8 cellular contexts compared by ENCODE assay signal in the genomic region with DNA sequence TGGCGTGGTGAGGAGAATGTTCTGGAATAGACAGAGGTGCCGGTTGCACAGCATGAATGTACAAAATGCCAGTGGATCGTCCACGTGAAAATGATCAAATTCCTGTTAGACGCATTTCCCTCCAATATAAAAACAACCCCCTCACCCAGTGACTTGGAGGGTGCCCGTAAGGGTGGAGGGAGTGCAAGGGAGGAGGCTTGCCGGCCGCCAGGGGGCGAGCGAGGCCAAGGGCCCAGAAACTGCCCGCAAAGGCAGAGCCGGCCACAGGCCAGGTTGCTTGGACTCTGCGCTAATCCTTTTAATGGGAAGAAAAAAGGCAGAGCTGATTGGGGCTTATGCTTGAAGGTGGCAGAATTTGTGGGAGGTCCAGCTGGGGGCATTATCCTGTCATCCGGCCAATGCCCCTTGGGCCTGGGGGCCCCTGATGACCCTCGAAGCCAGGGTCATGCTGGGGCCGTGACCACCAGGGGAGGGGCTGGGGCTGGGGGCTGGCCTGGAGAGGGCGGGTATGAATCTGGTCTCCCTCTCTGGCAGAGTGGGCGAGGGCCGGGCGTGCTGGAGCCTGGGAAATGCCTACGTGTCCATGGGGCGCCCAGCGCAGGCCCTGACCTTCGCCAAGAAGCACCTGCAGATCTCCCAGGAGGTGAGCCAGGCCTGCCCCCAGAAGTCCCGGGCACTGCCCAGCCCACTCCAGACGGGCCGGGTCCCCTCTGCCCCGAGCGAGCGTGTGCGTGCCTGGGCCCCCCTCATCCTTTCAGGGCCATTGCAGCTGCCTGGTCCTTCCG. TPM values are rescaled to one million over a fixed set of nuclear protein-coding genes. Genes with fewer than 3 reads are reported as not detected.
DNase-seq lines count a peak whose midpoint lies in the region; TF ChIP-seq lines count a peak whose summit lies in the region.

No MANE protein-coding gene starts in this region.

- no peak overlapping the region for H2AFZ ChIP-seq in Loucy (ENCODE audit: low read length)

- H3K9ac ChIP-seq in Loucy (ENCODE audit: low read depth, low read length, poor library complexity, severe bottlenecking), result no peak overlapping the region

- H3K9me2 ChIP-seq in Loucy (replicated peaks; ENCODE audit: low read depth, low read length), result no peaks in the 10 kb centered on the region

- H3K4me1 Mint-ChIP-seq in activated CD4-positive, alpha-beta memory T cell treated with anti-CD3 and anti-CD28 coated beads for 36 hours (ENCODE audit: low read depth), result no peaks in the 10 kb centered on the region
- H3K4me1 Mint-ChIP-seq in glutamatergic neuron (ENCODE audit: low read depth, unreplicated experiment), result no peaks in the 10 kb centered on the region

- no peaks in the 10 kb centered on the region for H3K36me3 ChIP-seq in Loucy (ENCODE audit: insufficient read depth, low read length)

- no peak overlapping the region for H3K4me3 Mint-ChIP-seq in activated CD4-positive, alpha-beta memory T cell treated with anti-CD3 and anti-CD28 coated beads for 36 hours
- H3K4me3 Mint-ChIP-seq in glutamatergic neuron (ENCODE audit: unreplicated experiment), result no peak overlapping the region

- H3K4me2 ChIP-seq in Loucy (ENCODE audit: low read depth, low read length, poor library complexity, severe bottlenecking), result no peak overlapping the region

- POLR2A ChIA-PET in activated CD4-positive, alpha-beta memory T cell treated with anti-CD3 and anti-CD28 coated beads for 36 hours (lab: Charles Lee), result no interaction called here

- H3K27me3 Mint-ChIP-seq in activated CD4-positive, alpha-beta memory T cell treated with anti-CD3 and anti-CD28 coated beads for 36 hours, result no peaks in the 10 kb centered on the region
- H3K27me3 Mint-ChIP-seq in glutamatergic neuron (ENCODE audit: unreplicated experiment), result peaks cover 10% of the 10 kb centered on the region

- H3F3A ChIP-seq in Loucy (ENCODE audit: low read depth), result no peaks in the 10 kb centered on the region

- no peaks in the 10 kb centered on the region for H3K36me3 Mint-ChIP-seq in activated CD4-positive, alpha-beta memory T cell treated with anti-CD3 and anti-CD28 coated beads for 36 hours
- no peaks in the 10 kb centered on the region for H3K36me3 Mint-ChIP-seq in glutamatergic neuron (ENCODE audit: unreplicated experiment)

- H4K20me1 ChIP-seq in Loucy (ENCODE audit: insufficient read depth, low read length, poor library complexity, severe bottlenecking), result no peaks in the 10 kb centered on the region

- no peak overlapping the region for H3K4me3 ChIP-seq in Loucy (ENCODE audit: low read length, poor library complexity, severe bottlenecking)

- CTCF ChIA-PET in activated CD4-positive, alpha-beta memory T cell treated with anti-CD3 and anti-CD28 coated beads for 36 hours (lab: Charles Lee), result no interaction called here

- H3K9me3 ChIP-seq in Loucy (ENCODE audit: insufficient read depth, low read depth, low read length), result no peaks in the 10 kb centered on the region

- H3K9me3 Mint-ChIP-seq in activated CD4-positive, alpha-beta memory T cell treated with anti-CD3 and anti-CD28 coated beads for 36 hours, result no peaks in the 10 kb centered on the region
- no peaks in the 10 kb centered on the region for H3K9me3 Mint-ChIP-seq in glutamatergic neuron (ENCODE audit: unreplicated experiment)

- intact Hi-C loops in activated CD4-positive, alpha-beta memory T cell treated with anti-CD3 and anti-CD28 coated beads for 36 hours (cut with micrococcal nuclease), result no loop called here
- intact Hi-C loops in posterior cingulate gyrus (cut with DNase I), result loop anchor here (1.0 kb wide), 1 partner anchor 24 kb away; a partner anchor contains a TSS

- TF ChIP-seq CTCF in Loucy (conservative IDR thresholded peaks at IDR 0.05; ENCODE audit: low read length), result peak; percentile 65
- peak; percentile 94 for TF ChIP-seq CTCF in glutamatergic neuron (IDR thresholded peaks at IDR 0.05; ENCODE audit: partially characterized antibody, unreplicated experiment)

- no peaks in the 10 kb centered on the region for H3K79me2 ChIP-seq in Loucy (ENCODE audit: insufficient read depth, low read length)

- no peaks in the 10 kb centered on the region for H3K27me3 ChIP-seq in Loucy (ENCODE audit: insufficient read depth, low read length, poor library complexity, severe bottlenecking)

- H3K4me1 ChIP-seq in Loucy (ENCODE audit: insufficient read depth, low read length, poor library complexity, severe bottlenecking), result no peaks in the 10 kb centered on the region

- peak in 2 of 3 donors; percentile 17 to 32 for DNase-seq in stimulated activated CD4-positive, alpha-beta T cell treated with anti-CD3 and anti-CD28 coated beads, Interleukin-12 subunit alpha, Interleukin-12 subunit beta, amount 100 ng/mL, for 48 hours (ENCODE audit: low read depth in 2 of 3, low spot score in 1 of 3)
- no peak for DNase-seq in stimulated activated CD4-positive, alpha-beta T cell treated with anti-CD3 and anti-CD28 coated beads, Interleukin-12 subunit alpha, Interleukin-12 subunit beta, amount 100 ng/mL, for 4 hours
- DNase-seq in activated CD4-positive, alpha-beta memory T cell treated with anti-CD3 and anti-CD28 coated beads for 36 hours, result peak; percentile 43
- peak; percentile 84 for DNase-seq in glutamatergic neuron
- peak in 9 of 10 donors; percentile 40 to 95 (median 66) for DNase-seq in posterior cingulate gyrus
- no peak for DNase-seq in NCI-H128 (lab: John Stamatoyannopoulos, UW; ENCODE audit: unreplicated experiment)
- DNase-seq in effector CD4-positive, alpha-beta T cell, result no peak

- no peak overlapping the region for H3K27ac Mint-ChIP-seq in activated CD4-positive, alpha-beta memory T cell treated with anti-CD3 and anti-CD28 coated beads for 36 hours
- peak overlapping the region; percentile 55 for H3K27ac Mint-ChIP-seq in glutamatergic neuron (ENCODE audit: unreplicated experiment)

RNA-seq across cellular contexts. Expression of a gene that starts 12.0 kb away (rescaled TPM):
- total RNA-seq in activated CD4-positive, alpha-beta memory T cell treated with anti-CD3 and anti-CD28 coated beads for 36 hours, result 10 to 100 TPM; 10.6 to 11.3 TPM
- total RNA-seq in glutamatergic neuron (ENCODE audit: unreplicated experiment), result 140 TPM

RNA-seq across cellular contexts. Expression of a gene that starts 24.2 kb away (rescaled TPM):
- total RNA-seq in activated CD4-positive, alpha-beta memory T cell treated with anti-CD3 and anti-CD28 coated beads for 36 hours, result 10 to 100 TPM; 14.5 to 15.2 TPM
- total RNA-seq in glutamatergic neuron (ENCODE audit: unreplicated experiment), result 16.5 TPM

RNA-seq across cellular contexts. Expression of a gene that starts 34.1 kb away (rescaled TPM):
- total RNA-seq in activated CD4-positive, alpha-beta memory T cell treated with anti-CD3 and anti-CD28 coated beads for 36 hours, result 1 to 10 TPM; 1.4 to 2.4 TPM
- total RNA-seq in glutamatergic neuron (ENCODE audit: unreplicated experiment), result 4.1 TPM

RNA-seq across cellular contexts. Expression of a gene that starts 35.5 kb away (rescaled TPM):
- total RNA-seq in activated CD4-positive, alpha-beta memory T cell treated with anti-CD3 and anti-CD28 coated beads for 36 hours, result not detected
- 15.8 TPM for total RNA-seq in glutamatergic neuron (ENCODE audit: unreplicated experiment)

Comparison
In these comparisons a context has a peak if more than half of its experiments do, and no peak if none do; other contexts are left out.
1. DNase-seq: peak in stimulated activated CD4-positive, alpha-beta T cell treated with anti-CD3 and anti-CD28 coated beads, Interleukin-12 subunit alpha, Interleukin-12 subunit beta, amount 100 ng/mL, for 48 hours (2 of 3), activated CD4-positive, alpha-beta memory T cell treated with anti-CD3 and anti-CD28 coated beads for 36 hours (single experiment), glutamatergic neuron (single experiment) and posterior cingulate gyrus (9 of 10); none in stimulated activated CD4-positive, alpha-beta T cell treated with anti-CD3 and anti-CD28 coated beads, Interleukin-12 subunit alpha, Interleukin-12 subunit beta, amount 100 ng/mL, for 4 hours (single experiment), NCI-H128 (single experiment) and effector CD4-positive, alpha-beta T cell (single experiment).
2. RNA of a gene that starts 12.0 kb away (total RNA-seq): 140 TPM in glutamatergic neuron (single experiment); 10.6 to 11.3 TPM in activated CD4-positive, alpha-beta memory T cell treated with anti-CD3 and anti-CD28 coated beads for 36 hours; every median in the first group is over 10 times any median in the second.